Comparison of ENCODE assay signal across 1 cellular context in genomic region chr17:49820773-49821172, GRCh38.
TF ChIP-seq lines count a peak whose summit lies in the region.

No MANE protein-coding gene starts in this region.

TF ChIP-seq in H1, 55 proteins besides CTCF, POLR2A, EP300 and RAD21:
- TF ChIP-seq HDAC2 (IDR thresholded peaks at IDR 0.05; ENCODE audit: borderline replicate concordance in 1 of 2, low read depth in 2 of 2, low read length in 2 of 2) (no peak), USF2 (IDR thresholded peaks at IDR 0.05; ENCODE audit: low read length) (no peak), POLR2AphosphoS5 (IDR thresholded peaks at IDR 0.05; ENCODE audit: low read depth, low read length) (no peak), HDAC6 (IDR thresholded peaks at IDR 0.05; ENCODE audit: low read depth, low read length) (no peak), KDM1A (IDR thresholded peaks at IDR 0.05; ENCODE audit: borderline replicate concordance, low read length) (no peak), ATF3 (IDR thresholded peaks at IDR 0.05; ENCODE audit: insufficient read depth, low read depth, low read length) (no peak), TCF12 (IDR thresholded peaks at IDR 0.05; ENCODE audit: low read depth, low read length) (no peak), BRCA1 (IDR thresholded peaks at IDR 0.05; ENCODE audit: low read depth, low read length) (no peak), KDM5A (IDR thresholded peaks at IDR 0.05; ENCODE audit: low read length) (no peak), SUZ12 (IDR thresholded peaks at IDR 0.05; ENCODE audit: low read length) (no peak)
